12 cellular contexts compared by ENCODE assay signal in the genomic region with DNA sequence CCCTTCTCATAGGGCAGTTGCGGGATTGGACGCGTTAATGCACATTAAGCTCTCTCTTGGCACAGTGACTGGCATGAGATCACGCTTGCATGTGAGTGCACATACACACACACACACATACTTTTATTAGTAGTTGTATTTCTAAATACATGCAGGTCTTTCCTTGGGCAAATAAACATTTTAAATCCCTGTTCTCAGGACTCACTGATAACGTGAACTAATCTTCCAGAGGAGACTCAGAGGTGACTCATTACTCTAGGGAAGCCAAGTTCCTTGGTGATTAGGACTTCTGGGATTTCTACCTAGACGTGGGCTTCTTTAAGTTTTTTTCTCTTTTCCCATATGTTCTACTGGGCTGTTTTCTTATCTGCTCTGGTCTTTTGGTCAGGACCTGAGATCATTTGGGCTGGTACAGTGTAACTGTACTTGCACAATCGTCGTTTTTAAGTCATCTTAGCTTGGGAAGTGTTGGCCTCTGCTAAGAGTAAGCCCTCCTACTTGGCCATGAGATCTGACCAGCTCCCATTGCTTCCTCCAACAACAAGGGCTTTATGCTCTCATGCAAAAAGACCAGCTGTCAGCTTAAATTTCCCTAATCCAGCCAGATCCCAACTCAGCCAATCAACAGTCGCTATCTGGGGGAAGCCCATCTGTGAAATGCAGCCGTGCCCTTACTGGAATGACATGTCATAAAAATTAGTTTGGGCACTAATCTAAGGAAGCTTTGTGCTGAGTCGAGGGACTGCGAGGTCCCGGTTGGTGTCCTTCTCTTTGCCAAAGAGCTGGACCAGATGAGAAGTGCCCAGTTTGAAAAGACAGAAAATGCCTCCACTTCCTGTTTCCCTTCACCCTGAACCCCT.
A peak's percentile ranks its signal among the peaks of the same experiment; 100 is the strongest.
DNase-seq lines count a peak whose midpoint lies in the region; ATAC-seq and TF ChIP-seq lines count a peak whose summit lies in the region.
"Had no signal": no experiment of that assay in that cellular context is flagged by ENCODE, and none has a peak within 500 bp of the region (broad histone marks: within the 10 kb centered on the region; RNA-seq: fewer than 3 reads in every experiment).

No MANE protein-coding gene starts in this region.

- TF ChIP-seq CTCF in brain (conservative IDR thresholded peaks at IDR 0.05) (no peak), left lung (IDR thresholded peaks at IDR 0.05) (no peak)

- H3K4me3 Mint-ChIP-seq in brain = peak overlapping the region in 2 of 5 experiments; percentile 9 to 10
- H3K4me3 Mint-ChIP-seq: CD4-positive, CD25-positive, alpha-beta regulatory T cell had no signal

- peaks cover 74% of the 10 kb centered on the region for H3K4me1 Mint-ChIP-seq in brain

- H3K36me3 Mint-ChIP-seq in brain = no peaks in the 10 kb centered on the region
- H3K36me3 Mint-ChIP-seq: CD4-positive, CD25-positive, alpha-beta regulatory T cell had no signal

- H3K4me3 ChIP-seq in HUES48 (ENCODE audit: low read depth, low read length) (no peak overlapping the region), left lung (no peak overlapping the region)
- H3K4me3 ChIP-seq: adrenal gland had no signal

- H3K27ac ChIP-seq in HUES48 (ENCODE audit: low read depth, low read length) (peak overlapping the region; percentile 16), left lung (no peak overlapping the region)
- H3K27ac ChIP-seq: adrenal gland had no signal

- DNase-seq in ACHN = peak; percentile 12
- DNase-seq in left lung = no peak
- DNase-seq in activated T-cell treated with anti-CD3 and anti-CD28 coated beads, Interleukin-2, amount 50 U/mL, for 1 hour = no peak
- DNase-seq in NCI-H748 (lab: John Stamatoyannopoulos, UW; ENCODE audit: unreplicated experiment) = no peak
- DNase-seq: CD4-positive, CD25-positive, alpha-beta regulatory T cell; NCI-H1105; T-helper 9 cell had no signal

- H3K27me3 ChIP-seq in HUES48 (ENCODE audit: control insufficient read depth, insufficient read depth, low read length) = no peaks in the 10 kb centered on the region
- no peaks in the 10 kb centered on the region for H3K27me3 ChIP-seq in left lung
- H3K27me3 ChIP-seq: adrenal gland had no signal

- H3K36me3 ChIP-seq in HUES48 (ENCODE audit: control insufficient read depth, insufficient read depth, low read length) (no peaks in the 10 kb centered on the region), left lung (no peaks in the 10 kb centered on the region)
- H3K36me3 ChIP-seq: adrenal gland had no signal

- ATAC-seq in left lung (peak; percentile 30), GM18861 (IDR thresholded peaks at IDR 0.05; ENCODE audit: unreplicated experiment) (no peak), GM18873 (IDR thresholded peaks at IDR 0.05; ENCODE audit: low FRiP score, unreplicated experiment) (no peak)

- peaks cover 5% of the 10 kb centered on the region for H3K27me3 Mint-ChIP-seq in brain
- H3K27me3 Mint-ChIP-seq: CD4-positive, CD25-positive, alpha-beta regulatory T cell had no signal

- H3K9me3 ChIP-seq in HUES48 (ENCODE audit: control insufficient read depth, insufficient read depth, low read length) (no peaks in the 10 kb centered on the region), left lung (no peaks in the 10 kb centered on the region)
- H3K9me3 ChIP-seq: adrenal gland had no signal

- no peak overlapping the region for H3K9ac ChIP-seq in HUES48 (ENCODE audit: low read depth, low read length)

- intact Hi-C loops in left lung (cut with DNase I) = no loop called here

- H3K9me3 Mint-ChIP-seq in brain = peaks cover 0 to 3% (median 0%) of the 10 kb centered on the region in 5 experiments
- H3K9me3 Mint-ChIP-seq: CD4-positive, CD25-positive, alpha-beta regulatory T cell had no signal

- peak overlapping the region in 4 of 5 experiments; percentile 31 to 95 (median 55) for H3K27ac Mint-ChIP-seq in brain

- in situ Hi-C loops in ACHN (cut with HindIII; ENCODE audit: low pct_ligation_motif_present, low pct_unique_long_range_greater_than_20kb, low sequenced_read_pairs) = no loop called here

- H3K4me1 ChIP-seq in HUES48 (ENCODE audit: control insufficient read depth, insufficient read depth, low read length) (no peaks in the 10 kb centered on the region), left lung (peaks cover 7 to 39% of the 10 kb centered on the region in 2 donors)
